In the genomic region with DNA sequence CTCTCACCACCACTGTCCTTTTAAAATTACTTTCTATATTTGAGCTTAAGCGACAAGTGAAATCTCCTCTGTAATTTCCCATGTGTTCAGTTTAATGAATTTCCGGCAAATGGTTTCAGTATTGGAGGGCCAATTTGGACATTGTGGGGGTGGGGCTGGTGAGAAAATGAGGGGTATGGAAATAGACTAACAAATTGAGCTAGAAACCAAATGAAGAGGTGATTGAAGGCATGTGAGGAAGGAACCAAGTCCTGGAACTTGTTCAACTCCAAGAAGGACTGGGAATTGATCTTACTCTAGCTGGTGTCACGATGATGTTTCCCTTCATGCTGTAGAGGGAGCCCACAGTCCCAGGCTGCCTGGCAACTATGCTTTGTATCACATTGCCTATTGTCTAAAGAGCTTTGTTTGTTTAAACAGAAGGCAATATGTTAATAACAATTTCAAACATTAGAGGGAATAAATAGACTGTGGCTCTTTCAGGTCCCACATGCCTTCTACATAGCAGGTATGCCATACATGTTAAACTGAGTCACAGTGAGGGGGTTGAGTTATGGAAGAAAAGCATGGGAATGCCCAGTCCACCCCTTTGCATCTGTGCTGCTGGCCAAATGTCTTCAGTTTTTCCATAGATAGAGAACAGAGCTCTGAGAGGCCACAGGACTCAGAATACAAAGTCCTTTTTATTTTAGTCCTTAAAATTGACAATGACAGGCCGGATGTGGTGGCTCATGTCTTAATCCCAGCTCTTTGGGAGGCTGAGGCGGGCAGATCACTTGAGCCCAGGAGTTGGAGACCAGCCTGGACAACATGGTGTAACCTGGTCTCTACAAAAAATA, we compare ENCODE assay signal across 1 cellular context.
TF ChIP-seq lines count a peak whose summit lies in the region.

No MANE protein-coding gene starts in this region.

TF ChIP-seq in IMR-90, 13 proteins besides CTCF, POLR2A, EP300 and RAD21 (continued from another document):
- no peak for TF ChIP-seq USF2 (IDR thresholded peaks at IDR 0.05; ENCODE audit: low read depth, low read length)
- no peak for TF ChIP-seq SMC3 (IDR thresholded peaks at IDR 0.05; ENCODE audit: low read depth, low read length)
- TF ChIP-seq NFE2L2 (IDR thresholded peaks at IDR 0.05; ENCODE audit: low read depth, low read length): no peak
- no peak for TF ChIP-seq MAFK (IDR thresholded peaks at IDR 0.05; ENCODE audit: low read depth, low read length)
- no peak for TF ChIP-seq MXI1 (IDR thresholded peaks at IDR 0.05; ENCODE audit: borderline replicate concordance, low read depth, low read length)
- no peak for TF ChIP-seq FOS (IDR thresholded peaks at IDR 0.05; ENCODE audit: low read depth, low read length)
- no peak for TF ChIP-seq RFX5 (IDR thresholded peaks at IDR 0.05; ENCODE audit: low read depth, low read length)
- no peak for TF ChIP-seq CHD1 (IDR thresholded peaks at IDR 0.05; ENCODE audit: low read depth, low read length)
- no peak for TF ChIP-seq BHLHE40 (IDR thresholded peaks at IDR 0.05; ENCODE audit: low read depth, low read length)
- TF ChIP-seq RCOR1 (IDR thresholded peaks at IDR 0.05; ENCODE audit: insufficient replicate concordance, low read length): no peak
- TF ChIP-seq CEBPB (IDR thresholded peaks at IDR 0.05; ENCODE audit: low read depth, low read length): no peak
